Comparison of ENCODE assay signal across 20 cellular contexts in the genomic region with DNA sequence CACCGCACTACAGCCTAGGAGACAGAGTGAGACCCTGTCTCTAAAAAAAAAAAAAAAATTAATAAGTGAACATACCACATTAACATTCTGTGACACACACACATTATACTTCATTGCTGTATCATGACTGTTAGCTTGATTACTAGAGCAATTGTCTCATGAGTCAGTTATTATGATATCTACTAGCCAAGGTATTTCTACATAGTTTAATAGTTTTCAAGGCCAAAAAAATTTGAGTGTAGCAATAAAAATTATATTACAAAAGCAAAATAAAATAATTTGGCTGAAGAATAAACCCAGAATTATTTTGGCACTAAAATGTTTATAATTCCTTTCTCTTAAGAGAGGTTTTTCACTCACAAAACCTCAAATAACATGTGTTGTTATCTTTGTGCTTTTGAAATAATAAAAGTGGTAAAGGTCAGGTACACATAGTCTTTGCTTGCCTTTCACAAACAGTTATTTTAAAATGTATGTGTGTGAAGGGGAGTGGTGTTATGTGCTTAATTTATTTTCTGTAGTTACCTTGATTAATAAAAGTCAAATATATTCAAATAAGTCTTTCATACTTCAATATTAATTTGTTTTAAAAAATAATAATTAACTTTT.
DNase-seq lines count a peak whose midpoint lies in the region; ATAC-seq, FAIRE-seq and TF ChIP-seq lines count a peak whose summit lies in the region.
"Had no signal": no experiment of that assay in that cellular context is flagged by ENCODE, and none has a peak within 500 bp of the region (broad histone marks: within the 10 kb centered on the region; RNA-seq: fewer than 3 reads in every experiment).

No MANE protein-coding gene starts in this region.

- no peak overlapping the region for H3K27ac Mint-ChIP-seq in Calu3 (ENCODE audit: unreplicated experiment)
- H3K27ac Mint-ChIP-seq: activated T-cell treated with anti-CD3 and anti-CD28 coated beads, Interleukin-2, amount 50 U/mL, for 72 hours; dendritic cell treated with granulocyte-macrophage colony-stimulating factor and Interleukin-4, amounts not matched to agents 40 ng/mL and 50 ng/mL, for 4 days had no signal

- peak; percentile 43 for DNase-seq in EH (ENCODE audit: low read depth)
- peak; percentile 18 for DNase-seq in RWPE1 (ENCODE audit: low spot score)
- peak; percentile 65 for DNase-seq in fibroblast of mammary gland (ENCODE audit: low read depth)
- DNase-seq in pancreas: no peak
- no peak for DNase-seq in NCI-H1930 (lab: John Stamatoyannopoulos, UW)
- DNase-seq in Calu3: no peak
- no peak for DNase-seq in suprapubic skin (ENCODE audit: low spot score in 2 of 2)
- DNase-seq: activated CD4-positive, alpha-beta T cell treated with anti-CD3 and anti-CD28 coated beads, Interleukin-2, amount 50 U/mL, for 48 hours; activated T-cell treated with anti-CD3 and anti-CD28 coated beads, Interleukin-2, amount 50 U/mL, for 72 hours; amniotic stem cell; Kasumi-1; NCI-H1436 treated with DMSO at 0.1 percent for 48 hours; right lobe of liver; stimulated activated CD4-positive, alpha-beta T cell treated with anti-CD3 and anti-CD28 coated beads, Interleukin-4, amount 100 ng/mL, for 24 hours had no signal

- POLR2A ChIA-PET in RWPE1 (lab: Yijun Ruan, JAX; ENCODE audit: low non-redundant PET): no interaction called here

- TF ChIP-seq POLR2A in suprapubic skin (IDR thresholded peaks at IDR 0.05): no peak

- no peaks in the 10 kb centered on the region for H3K27me3 ChIP-seq in pancreas
- H3K27me3 ChIP-seq in suprapubic skin: no peaks in the 10 kb centered on the region
- H3K27me3 ChIP-seq: right lobe of liver had no signal

- no peak overlapping the region for H3K4me3 Mint-ChIP-seq in Calu3 (ENCODE audit: low read depth, unreplicated experiment)
- H3K4me3 Mint-ChIP-seq: activated T-cell treated with anti-CD3 and anti-CD28 coated beads, Interleukin-2, amount 50 U/mL, for 72 hours; dendritic cell treated with granulocyte-macrophage colony-stimulating factor and Interleukin-4, amounts not matched to agents 40 ng/mL and 50 ng/mL, for 4 days had no signal

- WGBS in pancreas, 2 donors: 97 to 100% methylated on average over 1 of the region's 1 CpG
- 92% methylated on average over 1 of the region's 1 CpG for WGBS in suprapubic skin

- intact Hi-C loops in pancreas (cut with DNase I) (no loop called here), Calu3 (cut with micrococcal nuclease; ENCODE audit: unreplicated experiment) (no loop called here)

- TF ChIP-seq CTCF in RWPE1 (conservative IDR thresholded peaks at IDR 0.05; ENCODE audit: low read depth) (no peak), fibroblast of mammary gland (conservative IDR thresholded peaks at IDR 0.05; ENCODE audit: control insufficient read depth, insufficient read depth, low read depth, low read length) (no peak), pancreas (IDR thresholded peaks at IDR 0.05) (no peak), Calu3 (IDR thresholded peaks at IDR 0.05; ENCODE audit: unreplicated experiment) (no peak), suprapubic skin (IDR thresholded peaks at IDR 0.05) (no peak)

- no peak overlapping the region for H3K4me3 ChIP-seq in fibroblast of mammary gland (ENCODE audit: control insufficient read depth, low read depth, low read length)
- H3K4me3 ChIP-seq in pancreas: no peak overlapping the region
- H3K4me3 ChIP-seq in suprapubic skin: no peak overlapping the region
- H3K4me3 ChIP-seq: lung, right lobe of liver had no signal

- peaks cover 6% of the 10 kb centered on the region for H3K4me1 Mint-ChIP-seq in Calu3 (ENCODE audit: low read depth, unreplicated experiment)

- no peaks in the 10 kb centered on the region for H3K36me3 Mint-ChIP-seq in Calu3 (ENCODE audit: insufficient read depth, unreplicated experiment)

- no peaks in the 10 kb centered on the region for H3K36me3 ChIP-seq in pancreas
- no peaks in the 10 kb centered on the region for H3K36me3 ChIP-seq in suprapubic skin
- H3K36me3 ChIP-seq: right lobe of liver had no signal

- H3K9me3 Mint-ChIP-seq in Calu3 (ENCODE audit: low read depth, unreplicated experiment): peaks cover 9% of the 10 kb centered on the region
- H3K9me3 Mint-ChIP-seq: dendritic cell treated with granulocyte-macrophage colony-stimulating factor and Interleukin-4, amounts not matched to agents 40 ng/mL and 50 ng/mL, for 4 days had no signal

- no peaks in the 10 kb centered on the region for H3K9me3 ChIP-seq in pancreas
- H3K9me3 ChIP-seq in suprapubic skin: no peaks in the 10 kb centered on the region
- H3K9me3 ChIP-seq: right lobe of liver had no signal

- H3K27me3 Mint-ChIP-seq in Calu3 (ENCODE audit: unreplicated experiment): no peaks in the 10 kb centered on the region
- H3K27me3 Mint-ChIP-seq: dendritic cell treated with granulocyte-macrophage colony-stimulating factor and Interleukin-4, amounts not matched to agents 40 ng/mL and 50 ng/mL, for 4 days had no signal

- FAIRE-seq in pancreas (lab: Jason Lieb, UNC): peak; percentile 26
- FAIRE-seq: urothelium cell line had no signal

- CTCF ChIA-PET in RWPE1 (lab: Yijun Ruan, JAX) (no interaction called here), Calu3 (lab: Charles Lee) (interaction anchor here (1.5 kb wide), 1 partner anchor 89 kb away, joined by 3 read pairs; no protein-coding TSS in a partner anchor)

- H3K4me1 ChIP-seq in pancreas: peaks cover 2 to 5% (median 3%) of the 10 kb centered on the region in 3 donors
- peaks cover 4% of the 10 kb centered on the region for H3K4me1 ChIP-seq in suprapubic skin

- ATAC-seq in pancreas (peak in 3 of 4 donors; percentile 49 to 69 (median 55)), GM21529 (IDR thresholded peaks at IDR 0.05; ENCODE audit: unreplicated experiment) (no peak)
- ATAC-seq: activated T-cell treated with anti-CD3 and anti-CD28 coated beads, Interleukin-2, amount 50 U/mL, for 72 hours; esophagus mucosa had no signal

- no peak for TF ChIP-seq EP300 in suprapubic skin (IDR thresholded peaks at IDR 0.05)

- no TSS peak for BruUV-seq in Calu3 (replicated peaks; lab: Mats Ljungman, UMichigan)

- H3K27ac ChIP-seq in RWPE1: peak overlapping the region; percentile 37; the same call in 1 of the 2 replicates
- H3K27ac ChIP-seq in pancreas: no peak overlapping the region
- H3K27ac ChIP-seq in suprapubic skin: no peak overlapping the region
- H3K27ac ChIP-seq: HL-60, right lobe of liver had no signal

Comparison
In these comparisons a context has a peak if more than half of its experiments do, and no peak if none do; other contexts are left out.
1. DNase-seq: peak in EH (single experiment), RWPE1 (single experiment) and fibroblast of mammary gland (single experiment); none in pancreas (0 of 6), NCI-H1930 (0 of 2), Calu3 (single experiment) and suprapubic skin (0 of 2).